14 cellular contexts compared by ENCODE assay signal in genomic region chr17:81009124-81009523, GRCh38. TPM values are rescaled to one million over a fixed set of nuclear protein-coding genes. Genes with fewer than 3 reads are reported as not detected.
A peak's percentile ranks its signal among the peaks of the same experiment; 100 is the strongest.
DNase-seq lines count a peak whose midpoint lies in the region; FAIRE-seq and TF ChIP-seq lines count a peak whose summit lies in the region.
"Had no signal": no experiment of that assay in that cellular context is flagged by ENCODE, and none has a peak within 500 bp of the region (broad histone marks: within the 10 kb centered on the region; RNA-seq: fewer than 3 reads in every experiment).

No MANE protein-coding gene starts in this region.

- TF ChIP-seq RAD21 in H1 (IDR thresholded peaks at IDR 0.05 in 1 of 2, conservative IDR thresholded peaks at IDR 0.05 in 1 of 2; ENCODE audit: low read depth in 2 of 2, low read length in 2 of 2), result no peak

- no peak overlapping the region for H3K23ac ChIP-seq in H1 (ENCODE audit: insufficient read length)

- peaks cover 0 to 7% of the 10 kb centered on the region in 2 donors for H3K36me3 Mint-ChIP-seq in CD14-positive monocyte
- no peaks in the 10 kb centered on the region for H3K36me3 Mint-ChIP-seq in activated CD4-positive, alpha-beta memory T cell treated with anti-CD3 and anti-CD28 coated beads, Interleukin-2, amount 10 ng/mL, durations not matched to agents 7 days and 5 days (ENCODE audit: low read depth)

- H3K4ac ChIP-seq in H1 (replicated peaks; ENCODE audit: insufficient read length, low read depth, low read length), result no peak overlapping the region

- H2BK120ac ChIP-seq in H1 (replicated peaks; ENCODE audit: low read depth, low read length), result no peak overlapping the region

- no peak overlapping the region for H3K4me2 ChIP-seq in H1 (ENCODE audit: insufficient read depth in 1 of 2, low read depth in 2 of 2, low read length in 2 of 2)

- H2AFZ ChIP-seq in H1 (ENCODE audit: low read length), result no peak overlapping the region

- no peak overlapping the region for H4K5ac ChIP-seq in H1 (ENCODE audit: insufficient read length, low read depth, low read length)

- TF ChIP-seq POLR2A in H1 (IDR thresholded peaks at IDR 0.05; ENCODE audit: control extremely low read depth in 1 of 2, low read depth in 2 of 2, low read length in 2 of 2), result no peak

- H3K27ac ChIP-seq in HL-60 (replicated peaks), result peak overlapping the region; percentile 95
- H3K27ac ChIP-seq in H1 (ENCODE audit: low read depth, low read length), result no peak overlapping the region
- H3K27ac ChIP-seq: RWPE1 had no signal

- H3K9me3 ChIP-seq in H1 (ENCODE audit: insufficient read depth in 2 of 2, low read depth in 1 of 2, low read length in 1 of 2), result peaks cover 9 to 12% of the 10 kb centered on the region in 2 experiments

- 92% methylated on average over 13 of the region's 14 CpGs; no CpG with 5 or more reads in 1 of the 2 experiments for WGBS in H1 (ENCODE audit: extremely low coverage in 1 of 2, insufficient coverage in 1 of 2, insufficient read length in 1 of 2, insufficient replicate concordance in 2 of 2, low coverage in 1 of 2, low lambda C conversion rate in 2 of 2, missing lambda C conversion rate in 1 of 2), 2 experiments

- TF ChIP-seq CTCF in CD14-positive monocyte (IDR thresholded peaks at IDR 0.05), result no peak
- TF ChIP-seq CTCF in HL-60 (IDR thresholded peaks at IDR 0.05; ENCODE audit: insufficient read depth, low read length), result no peak
- TF ChIP-seq CTCF in H1 (IDR thresholded peaks at IDR 0.05; ENCODE audit: control extremely low read depth in 1 of 3, insufficient read depth in 1 of 3, low read depth in 1 of 3, low read length in 3 of 3), result no peak

- DNase-seq in CD14-positive monocyte (ENCODE audit: low spot score) (no peak), HL-60 (ENCODE audit: low read depth in 1 of 2, low spot score in 1 of 2) (peak in 1 of 2 experiments; percentile 93), NOMO-1 treated with dmso at 0.1 percent for 144 hours (lab: John Stamatoyannopoulos, UW; ENCODE audit: unreplicated experiment) (peak; percentile 66), H1 (ENCODE audit: low read depth in 1 of 2, low spot score in 2 of 2) (no peak), NCI-H1105 treated with DMSO at 0.1 percent for 48 hours (lab: John Stamatoyannopoulos, UW) (no peak), hypothalamus (lab: John Stamatoyannopoulos, UW) (no peak)
- no peak for DNase-seq in activated CD4-positive, alpha-beta memory T cell treated with anti-CD3 and anti-CD28 coated beads, Interleukin-2, amount 10 ng/mL, durations not matched to agents 7 days and 5 days
- DNase-seq in NK-92 treated with Interleukin-12 subunit alpha and Interleukin-12 subunit beta, amount 100 ng/mL, for 24 hours (lab: John Stamatoyannopoulos, UW), result no peak
- DNase-seq: CD4-positive, alpha-beta T cell; DMS53; GOT3; Karpas-422; NCI-H524 had no signal

- no peaks in the 10 kb centered on the region for H3K79me2 ChIP-seq in H1 (ENCODE audit: control insufficient read depth in 1 of 2, insufficient read depth in 2 of 2, low read length in 2 of 2)

- peaks cover 24 to 26% (median 25%) of the 10 kb centered on the region in 3 donors for H3K27me3 Mint-ChIP-seq in CD14-positive monocyte (ENCODE audit: low read depth in 3 of 3)
- peaks cover 29% of the 10 kb centered on the region for H3K27me3 Mint-ChIP-seq in activated CD4-positive, alpha-beta memory T cell treated with anti-CD3 and anti-CD28 coated beads, Interleukin-2, amount 10 ng/mL, durations not matched to agents 7 days and 5 days

- H2BK15ac ChIP-seq in H1 (ENCODE audit: low read length), result no peak overlapping the region

- H3K23me2 ChIP-seq in H1 (ENCODE audit: low read depth, low read length), result peaks cover 2% of the 10 kb centered on the region; the same call in 1 of the 2 replicates

- CTCF ChIA-PET in H1 (lab: Charles Lee; ENCODE audit: partially characterized antibody), result interaction anchor here (1.0 to 4.6 kb wide), 3 partner anchors 10 to 15 kb away, joined by 3 to 29 read pairs (median 3); no protein-coding TSS in a partner anchor
- CTCF ChIA-PET in activated CD4-positive, alpha-beta memory T cell treated with anti-CD3 and anti-CD28 coated beads, Interleukin-2, amount 10 ng/mL, durations not matched to agents 7 days and 5 days (lab: Charles Lee), result no interaction called here

- H3K56ac ChIP-seq in H1 (replicated peaks; ENCODE audit: insufficient read length, low read depth, low read length), result no peak overlapping the region

- H3K27me3 ChIP-seq in HL-60 (ENCODE audit: insufficient read depth, poor library complexity, severe bottlenecking) (peaks cover 6% of the 10 kb centered on the region), H1 (replicated peaks in 1 of 4; ENCODE audit: control insufficient read depth in 3 of 4, extremely low read depth in 1 of 4, insufficient read depth in 3 of 4, low read length in 3 of 4) (peaks cover 7 to 12% (median 9%) of the 10 kb centered on the region in 4 experiments; a peak in 6 of 7 replicates)

- no peak for FAIRE-seq in H1 (lab: Jason Lieb, UNC)

- peak overlapping the region; percentile 67 to 73 for H3K4me3 Mint-ChIP-seq in CD14-positive monocyte
- H3K4me3 Mint-ChIP-seq in activated CD4-positive, alpha-beta memory T cell treated with anti-CD3 and anti-CD28 coated beads, Interleukin-2, amount 10 ng/mL, durations not matched to agents 7 days and 5 days, result no peak overlapping the region
- H3K4me3 Mint-ChIP-seq: CD4-positive, alpha-beta T cell had no signal

- peaks cover 43% of the 10 kb centered on the region for H3K4me1 Mint-ChIP-seq in CD14-positive monocyte
- peaks cover 5% of the 10 kb centered on the region for H3K4me1 Mint-ChIP-seq in activated CD4-positive, alpha-beta memory T cell treated with anti-CD3 and anti-CD28 coated beads, Interleukin-2, amount 10 ng/mL, durations not matched to agents 7 days and 5 days

- no peak overlapping the region for H2BK12ac ChIP-seq in H1 (ENCODE audit: low read depth, low read length)

- H3K4me1 ChIP-seq in H1 (replicated peaks in 1 of 4; ENCODE audit: control insufficient read depth in 3 of 4, insufficient read depth in 4 of 4, low read length in 3 of 4), result peaks cover 0 to 4% (median 0%) of the 10 kb centered on the region in 4 experiments; a peak in 1 of 7 replicates

- no peak overlapping the region for H3K14ac ChIP-seq in H1 (ENCODE audit: insufficient read length)

- no peaks in the 10 kb centered on the region for H3K79me1 ChIP-seq in H1 (ENCODE audit: low read depth, low read length)

- H3K4me3 ChIP-seq in HL-60 (replicated peaks; ENCODE audit: insufficient read depth, low read length), result no peak overlapping the region
- no peak overlapping the region for H3K4me3 ChIP-seq in H1 (ENCODE audit: extremely low read depth in 1 of 4, insufficient read depth in 2 of 4, low read depth in 3 of 4, low read length in 4 of 4)

- peaks cover 9 to 27% (median 18%) of the 10 kb centered on the region in 7 donors for H3K9me3 Mint-ChIP-seq in CD14-positive monocyte
- H3K9me3 Mint-ChIP-seq in activated CD4-positive, alpha-beta memory T cell treated with anti-CD3 and anti-CD28 coated beads, Interleukin-2, amount 10 ng/mL, durations not matched to agents 7 days and 5 days, result peaks cover 4% of the 10 kb centered on the region

- H3K27ac Mint-ChIP-seq in CD14-positive monocyte, result peak overlapping the region in 5 of 7 donors; percentile 36 to 84 (median 72)
- no peak overlapping the region for H3K27ac Mint-ChIP-seq in activated CD4-positive, alpha-beta memory T cell treated with anti-CD3 and anti-CD28 coated beads, Interleukin-2, amount 10 ng/mL, durations not matched to agents 7 days and 5 days
- H3K27ac Mint-ChIP-seq: CD4-positive, alpha-beta T cell had no signal

- H2BK20ac ChIP-seq in H1 (ENCODE audit: low read length), result no peak overlapping the region

- TF ChIP-seq EP300 in H1 (IDR thresholded peaks at IDR 0.05; ENCODE audit: borderline replicate concordance in 1 of 2, low read depth in 2 of 2, low read length in 2 of 2), result no peak

- H4K20me1 ChIP-seq in H1 (replicated peaks in 1 of 2; ENCODE audit: control insufficient read depth in 1 of 2, insufficient read depth in 2 of 2, low read length in 2 of 2), result peaks cover 0 to 2% of the 10 kb centered on the region in 2 experiments

- H4K91ac ChIP-seq in H1 (replicated peaks; ENCODE audit: insufficient read length, low read length), result no peak overlapping the region

- no peak overlapping the region for H3K18ac ChIP-seq in H1 (ENCODE audit: extremely low read depth, low read length)

- intact Hi-C loops in CD14-positive monocyte (cut with micrococcal nuclease), result no loop called here

- H3K9ac ChIP-seq in H1 (replicated peaks in 1 of 4; ENCODE audit: extremely low read depth in 1 of 4, low read depth in 3 of 4, low read length in 3 of 4), result no peak overlapping the region

- no peak overlapping the region for H2AK5ac ChIP-seq in H1 (ENCODE audit: low read depth, low read length)

- POLR2A ChIA-PET in H1 (lab: Charles Lee; ENCODE audit: partially characterized antibody), result interaction anchor here (1.1 to 2.1 kb wide), 2 partner anchors 10 to 26 kb away, joined by 4 to 6 read pairs; partner anchors contain the start of gene BAIAP2
- POLR2A ChIA-PET in activated CD4-positive, alpha-beta memory T cell treated with anti-CD3 and anti-CD28 coated beads, Interleukin-2, amount 10 ng/mL, durations not matched to agents 7 days and 5 days (lab: Charles Lee), result no interaction called here

- no peaks in the 10 kb centered on the region for H3K36me3 ChIP-seq in H1 (ENCODE audit: control insufficient read depth in 2 of 4, insufficient read depth in 4 of 4, low read length in 3 of 4)

- H4K8ac ChIP-seq in H1 (ENCODE audit: extremely low read depth, insufficient read depth, low read length), result peak overlapping the region; percentile 71; the same call in 1 of the 2 replicates

- no peak overlapping the region for H2BK5ac ChIP-seq in H1 (ENCODE audit: low read depth, low read length)

RNA-seq across cellular contexts. Expression of gene CHMP6, which starts 17.5 kb away (rescaled TPM):
- polyA plus RNA-seq in CD14-positive monocyte (10 to 100 TPM; 44.1 to 44.8 TPM), H1 (2011; rRNA removed) (24.3 and 28.9 TPM in 2 replicates)
- total RNA-seq in H1 (2021; fragmentation: NEBNext Ultra II Directional; extraction: Animal tissue kit (Norgen Biotek cat#: 25700)), result 15.7 and 16.0 TPM in 2 replicates
- 22.9 TPM for polyA plus RNA-seq in H1 (2011; cell fraction: cytosol; rRNA removed)
- 23.5 TPM for polyA plus RNA-seq in H1 (2011; cell fraction: nucleus; rRNA removed)
- 8.5 to 14.9 TPM (median 13.4 TPM) in 4 replicates for polyA plus RNA-seq in H1 (2012, experiment 1 of 2)
- polyA plus RNA-seq in H1 (2012, experiment 2 of 2), result 13.4 TPM
- polyA plus RNA-seq in H1 (2013, experiment 1 of 2), result 9.5 TPM
- 7.9 TPM for polyA plus RNA-seq in H1 (2013, experiment 2 of 2)
- polyA minus RNA-seq in H1 (2011; rRNA and poly(A)+ RNA removed), result 5.7 and 6.4 TPM in 2 replicates
- 7.2 TPM for polyA minus RNA-seq in H1 (2011; cell fraction: cytosol; rRNA and poly(A)+ RNA removed)
- 15.6 TPM for polyA minus RNA-seq in H1 (2011; cell fraction: nucleus; rRNA and poly(A)+ RNA removed)
- 10 to 100 TPM; 30.3 to 31.6 TPM for total RNA-seq in activated CD4-positive, alpha-beta memory T cell treated with anti-CD3 and anti-CD28 coated beads, Interleukin-2, amount 10 ng/mL, durations not matched to agents 7 days and 5 days

RNA-seq across cellular contexts. Expression of gene BAIAP2, which starts 25.8 kb away (rescaled TPM):
- 10 to 100 TPM in 1 of 2 donors, 1 to 10 TPM in 1; 8.6 to 11.2 TPM for polyA plus RNA-seq in CD14-positive monocyte
- 18.4 and 22.8 TPM in 2 replicates for total RNA-seq in H1 (2021; fragmentation: NEBNext Ultra II Directional; extraction: Animal tissue kit (Norgen Biotek cat#: 25700))
- 10.0 and 19.8 TPM in 2 replicates for polyA plus RNA-seq in H1 (2011; rRNA removed)
- 8.2 TPM for polyA plus RNA-seq in H1 (2011; cell fraction: cytosol; rRNA removed)
- 25.9 TPM for polyA plus RNA-seq in H1 (2011; cell fraction: nucleus; rRNA removed)
- polyA plus RNA-seq in H1 (2012, experiment 1 of 2), result 12.1 to 15.1 TPM (median 14.9 TPM) in 4 replicates
- 15.4 TPM for polyA plus RNA-seq in H1 (2012, experiment 2 of 2)
- polyA plus RNA-seq in H1 (2013, experiment 1 of 2), result 12.5 TPM
- polyA plus RNA-seq in H1 (2013, experiment 2 of 2), result 11.0 TPM
- 9.6 and 11.6 TPM in 2 replicates for polyA minus RNA-seq in H1 (2011; rRNA and poly(A)+ RNA removed)
- polyA minus RNA-seq in H1 (2011; cell fraction: cytosol; rRNA and poly(A)+ RNA removed), result 15.8 TPM
- 25.5 TPM for polyA minus RNA-seq in H1 (2011; cell fraction: nucleus; rRNA and poly(A)+ RNA removed)
- total RNA-seq in activated CD4-positive, alpha-beta memory T cell treated with anti-CD3 and anti-CD28 coated beads, Interleukin-2, amount 10 ng/mL, durations not matched to agents 7 days and 5 days, result 1 to 10 TPM; 1.5 to 2.4 TPM
